Comparison of ENCODE assay signal across 17 cellular contexts in the genomic region with DNA sequence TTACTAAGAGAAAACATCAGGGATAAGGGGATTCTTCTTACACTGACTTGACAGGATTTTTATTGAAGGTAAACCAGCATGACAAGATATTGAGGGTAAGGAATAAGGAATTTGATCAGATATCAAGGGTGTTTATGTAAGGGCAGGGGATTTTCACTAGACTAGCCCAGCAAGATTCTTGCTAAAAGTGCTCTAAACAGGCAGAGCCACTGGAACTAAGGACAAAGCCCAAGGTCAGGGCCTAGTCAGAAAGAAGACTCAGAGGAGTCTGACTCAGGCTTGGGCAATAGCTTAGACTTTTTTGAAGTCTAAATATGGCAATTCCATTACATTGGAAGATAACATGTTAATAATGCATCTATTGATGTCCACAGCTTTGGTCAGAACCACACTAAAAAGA. TPM values are rescaled to one million over a fixed set of nuclear protein-coding genes. Genes with fewer than 3 reads are reported as not detected.
DNase-seq lines count a peak whose midpoint lies in the region; ATAC-seq and TF ChIP-seq lines count a peak whose summit lies in the region.
"Had no signal": no experiment of that assay in that cellular context is flagged by ENCODE, and none has a peak within 500 bp of the region (broad histone marks: within the 10 kb centered on the region; RNA-seq: fewer than 3 reads in every experiment).

No MANE protein-coding gene starts in this region.

- no peak overlapping the region for H3K4me2 ChIP-seq in mammary epithelial cell (ENCODE audit: insufficient read depth, low read depth, low read length)

- no peaks in the 10 kb centered on the region for H3K36me3 Mint-ChIP-seq in MCF 10A (ENCODE audit: insufficient read depth, unreplicated experiment)
- H3K36me3 Mint-ChIP-seq in nephron progenitor cell (ENCODE audit: low read depth), result no peaks in the 10 kb centered on the region
- H3K36me3 Mint-ChIP-seq: CD14-positive monocyte; CD8-positive, alpha-beta T cell had no signal

- ATAC-seq in body of pancreas (no peak), HG03469 (IDR thresholded peaks at IDR 0.05; ENCODE audit: unreplicated experiment) (no peak)
- ATAC-seq: CD8-positive, alpha-beta T cell had no signal

- BruUV-seq in MCF 10A (replicated peaks; lab: Mats Ljungman, UMichigan), result no TSS peak
- no TSS peak for BruUV-seq in mammary epithelial cell (replicated peaks; lab: Mats Ljungman, UMichigan)

- no peak overlapping the region for H3K9ac ChIP-seq in mammary epithelial cell (ENCODE audit: insufficient read depth, low read length)

- H3K9me3 ChIP-seq in mammary epithelial cell (replicated peaks; ENCODE audit: insufficient read depth, low read length) (no peaks in the 10 kb centered on the region), body of pancreas (no peaks in the 10 kb centered on the region)
- H3K9me3 ChIP-seq: Caco-2 had no signal

- POLR2A ChIA-PET in MCF 10A (lab: Yijun Ruan, JAX), result no interaction called here

- CTCF ChIA-PET in MCF 10A (lab: Yijun Ruan, JAX), result interaction anchor here (0.8 kb wide), 1 partner anchor 701 kb away, joined by 3 read pairs; no protein-coding TSS in a partner anchor
- CTCF ChIA-PET in mammary epithelial cell (lab: Charles Lee; ENCODE audit: low non-redundant PET), result no interaction called here

- in situ Hi-C loops in mammary epithelial cell (cut with MboI; ENCODE audit: low sequenced_read_pairs in 2 of 2), result no loop called here

- no peak overlapping the region for H3K27ac Mint-ChIP-seq in MCF 10A (ENCODE audit: low read depth, unreplicated experiment)
- no peak overlapping the region for H3K27ac Mint-ChIP-seq in nephron progenitor cell
- H3K27ac Mint-ChIP-seq: CD14-positive monocyte; CD8-positive, alpha-beta T cell; H9 had no signal

- H2AFZ ChIP-seq in mammary epithelial cell (ENCODE audit: low read depth, low read length), result no peak overlapping the region

- H3K4me3 Mint-ChIP-seq in MCF 10A (ENCODE audit: unreplicated experiment), result no peak overlapping the region
- H3K4me3 Mint-ChIP-seq in nephron progenitor cell, result no peak overlapping the region
- H3K4me3 Mint-ChIP-seq: CD14-positive monocyte; CD8-positive, alpha-beta T cell; H9 had no signal

- H3K27me3 ChIP-seq in mammary epithelial cell (ENCODE audit: insufficient read depth, low read length) (no peaks in the 10 kb centered on the region), body of pancreas (no peaks in the 10 kb centered on the region)

- H4K20me1 ChIP-seq in mammary epithelial cell (ENCODE audit: insufficient read depth, low read length), result no peaks in the 10 kb centered on the region

- H3K9me3 Mint-ChIP-seq in MCF 10A (ENCODE audit: unreplicated experiment), result no peaks in the 10 kb centered on the region
- H3K9me3 Mint-ChIP-seq in nephron progenitor cell, result no peaks in the 10 kb centered on the region
- H3K9me3 Mint-ChIP-seq: CD8-positive, alpha-beta T cell; H9 had no signal

- dilution Hi-C loops in mammary epithelial cell (cut with HindIII; ENCODE audit: low sequenced_read_pairs), result no loop called here

- no peak for TF ChIP-seq CTCF in MCF 10A (IDR thresholded peaks at IDR 0.05; ENCODE audit: unreplicated experiment)
- TF ChIP-seq CTCF in mammary epithelial cell (conservative IDR thresholded peaks at IDR 0.05 in 1 of 2, IDR thresholded peaks at IDR 0.05 in 1 of 2; ENCODE audit: extremely low read depth in 1 of 2, insufficient read depth in 1 of 2, low read depth in 1 of 2, low read length in 2 of 2), result no peak
- TF ChIP-seq CTCF in fibroblast of mammary gland (conservative IDR thresholded peaks at IDR 0.05; ENCODE audit: control insufficient read depth, insufficient read depth, low read depth, low read length), result no peak
- TF ChIP-seq CTCF in nephron progenitor cell (IDR thresholded peaks at IDR 0.05), result no peak
- TF ChIP-seq CTCF in body of pancreas (IDR thresholded peaks at IDR 0.05), result no peak

- intact Hi-C loops in MCF 10A (cut with micrococcal nuclease) (no loop called here), mammary epithelial cell (cut with micrococcal nuclease) (no loop called here), body of pancreas (cut with DNase I) (no loop called here)

- H3K4me3 ChIP-seq in mammary epithelial cell (replicated peaks in 1 of 3; ENCODE audit: insufficient read depth in 1 of 3, low read depth in 2 of 3, low read length in 3 of 3) (no peak overlapping the region), fibroblast of mammary gland (ENCODE audit: control insufficient read depth, low read depth, low read length) (no peak overlapping the region), body of pancreas (no peak overlapping the region)

- H3K79me2 ChIP-seq in mammary epithelial cell (ENCODE audit: insufficient read depth, low read length), result no peaks in the 10 kb centered on the region

- no peak overlapping the region for H3K27ac ChIP-seq in mammary epithelial cell (ENCODE audit: insufficient read depth, low read depth, low read length)
- no peak overlapping the region for H3K27ac ChIP-seq in body of pancreas
- H3K27ac ChIP-seq: 22Rv1 had no signal

- H3K4me1 ChIP-seq in mammary epithelial cell (ENCODE audit: insufficient read depth, low read length) (no peaks in the 10 kb centered on the region), body of pancreas (no peaks in the 10 kb centered on the region)
- H3K4me1 ChIP-seq: Caco-2 had no signal

- no peaks in the 10 kb centered on the region for H3K36me3 ChIP-seq in mammary epithelial cell (ENCODE audit: insufficient read depth, low read length)
- no peaks in the 10 kb centered on the region for H3K36me3 ChIP-seq in body of pancreas (replicated peaks in 1 of 2; ENCODE audit: insufficient read depth in 1 of 2, low read depth in 2 of 2)

- TF ChIP-seq POLR2A in body of pancreas (IDR thresholded peaks at IDR 0.05), result no peak

- DNase-seq in MCF 10A (ENCODE audit: unreplicated experiment) (peak; percentile 17), mammary epithelial cell (no peak), RKO (ENCODE audit: low spot score) (peak; percentile 14), fibroblast of mammary gland (ENCODE audit: low read depth) (peak; percentile 1), NCI-H510A (lab: John Stamatoyannopoulos, UW) (no peak), nephron progenitor cell (no peak), body of pancreas (no peak)
- DNase-seq: Caco-2; CD8-positive, alpha-beta T cell; DND-41; GDM1; GOT3; H9 had no signal

- H3K4me1 Mint-ChIP-seq in MCF 10A (ENCODE audit: insufficient read depth, unreplicated experiment) (no peaks in the 10 kb centered on the region), nephron progenitor cell (no peaks in the 10 kb centered on the region)
- H3K4me1 Mint-ChIP-seq: CD14-positive monocyte had no signal

- no peaks in the 10 kb centered on the region for H3K27me3 Mint-ChIP-seq in MCF 10A (ENCODE audit: insufficient read depth, unreplicated experiment)
- H3K27me3 Mint-ChIP-seq in nephron progenitor cell (ENCODE audit: low read depth, poor library complexity), result peaks cover 7% of the 10 kb centered on the region

RNA-seq across cellular contexts. Expression of a gene that starts 6.5 kb away (rescaled TPM):
- total RNA-seq in MCF 10A (2022), result not detected in 2 replicates
- total RNA-seq in mammary epithelial cell, result not detected
- not detected for polyA plus RNA-seq in mammary epithelial cell
- polyA minus RNA-seq in mammary epithelial cell, result not detected
- total RNA-seq in body of pancreas, result under 1 TPM in 1 of 2 donors, not detected in 1; 0.26 TPM
- total RNA-seq: Caco-2; CD8-positive, alpha-beta T cell had no signal
- polyA plus RNA-seq: BJ, CD14-positive monocyte had no signal

Comparison
In these comparisons a context has a peak if more than half of its experiments do, and no peak if none do; other contexts are left out.
1. DNase-seq: peak in MCF 10A (single experiment), RKO (single experiment) and fibroblast of mammary gland (single experiment); none in mammary epithelial cell (single experiment), NCI-H510A (single experiment), nephron progenitor cell (single experiment) and body of pancreas (0 of 4).